11 cellular contexts compared by ENCODE assay signal in the genomic region with DNA sequence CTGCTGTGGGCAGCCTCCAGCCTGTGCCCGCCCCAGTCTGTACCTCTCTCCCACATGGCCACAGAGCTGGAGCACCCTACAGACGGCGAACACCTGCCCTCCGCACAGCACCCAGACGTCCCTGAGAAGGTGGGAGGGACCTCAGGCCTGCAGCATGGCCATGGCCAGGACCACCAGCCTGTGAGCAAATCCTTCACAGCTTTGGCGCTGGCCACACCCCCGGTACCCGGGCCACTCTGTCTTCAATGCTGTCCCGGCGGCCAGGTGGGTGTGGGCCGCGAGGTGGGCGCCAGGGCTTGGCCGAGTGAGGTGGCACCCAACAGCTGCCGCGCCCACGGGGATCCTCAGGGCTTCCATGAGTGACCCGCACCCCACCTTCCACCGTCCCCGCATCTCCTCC. TPM values are rescaled to one million over a fixed set of nuclear protein-coding genes. Genes with fewer than 3 reads are reported as not detected.
DNase-seq lines count a peak whose midpoint lies in the region; ATAC-seq and TF ChIP-seq lines count a peak whose summit lies in the region.
"Had no signal": no experiment of that assay in that cellular context is flagged by ENCODE, and none has a peak within 500 bp of the region (broad histone marks: within the 10 kb centered on the region; RNA-seq: fewer than 3 reads in every experiment).

No MANE protein-coding gene starts in this region.

- RAD21 ChIA-PET in HCT116 (lab: Charles Lee; ENCODE audit: low non-redundant PET in 1 of 2, low total read pairs in 2 of 2, uncharacterized antibody in 2 of 2, unreplicated experiment in 2 of 2) = no interaction called here

- H3K27ac ChIP-seq in HCT116 (ENCODE audit: low read depth, low read length) (peak overlapping the region; percentile 65; the same call in 1 of the 2 replicates), Peyer's patch (peak overlapping the region; percentile 5 to 96 (median 75)), spleen (peak overlapping the region in 6 of 8 donors; percentile 15 to 90 (median 77)), foreskin keratinocyte (no peak overlapping the region), ascending aorta (peak overlapping the region in 1 of 2 donors; percentile 33)

- H3K9ac ChIP-seq in HCT116 (ENCODE audit: low read length) = no peak overlapping the region

- no TSS peak for BruUV-seq in HCT116 (replicated peaks; lab: Mats Ljungman, UMichigan)

- H3K4me3 ChIP-seq in HCT116 (replicated peaks in 1 of 2; ENCODE audit: low read depth in 1 of 2, low read length in 2 of 2) = no peak overlapping the region
- peak overlapping the region in 2 of 4 donors; percentile 2 to 27 for H3K4me3 ChIP-seq in Peyer's patch
- no peak overlapping the region for H3K4me3 ChIP-seq in spleen
- no peak overlapping the region for H3K4me3 ChIP-seq in ascending aorta

- TF ChIP-seq RAD21 in HCT116 (IDR thresholded peaks at IDR 0.05; ENCODE audit: low read depth) = no peak

- CTCF ChIA-PET in HCT116 (lab: Charles Lee) = no interaction called here

- peak overlapping the region; percentile 74 for H3K4me2 ChIP-seq in HCT116 (ENCODE audit: low read length)

- peaks cover 48% of the 10 kb centered on the region for H3K79me2 ChIP-seq in HCT116 (ENCODE audit: insufficient read depth, low read length)

- H2AFZ ChIP-seq in HCT116 (ENCODE audit: low read depth, low read length, poor library complexity, severe bottlenecking) = no peak overlapping the region

- H3K9me3 ChIP-seq in HCT116 (ENCODE audit: control insufficient read depth in 1 of 2, insufficient read depth in 1 of 2, low read depth in 1 of 2, low read length in 2 of 2) = no peaks in the 10 kb centered on the region
- no peaks in the 10 kb centered on the region for H3K9me3 ChIP-seq in Peyer's patch
- H3K9me3 ChIP-seq in spleen = no peaks in the 10 kb centered on the region
- no peaks in the 10 kb centered on the region for H3K9me3 ChIP-seq in ascending aorta

- no peaks in the 10 kb centered on the region for H3K9me2 ChIP-seq in HCT116 (ENCODE audit: insufficient read depth)

- TF ChIP-seq POLR2A in HCT116 (IDR thresholded peaks at IDR 0.05; ENCODE audit: borderline replicate concordance, extremely low read depth, insufficient read depth, insufficient read length) (no peak), Peyer's patch (IDR thresholded peaks at IDR 0.05) (no peak), spleen (IDR thresholded peaks at IDR 0.05) (no peak)

- 80 to 91% (median 87%) methylated on average over 15 to 20 of the region's 20 CpGs for WGBS in spleen, 5 donors

- no peaks in the 10 kb centered on the region for H3K36me3 ChIP-seq in HCT116 (ENCODE audit: control insufficient read depth in 1 of 2, insufficient read depth in 2 of 2, low read length in 2 of 2)
- peaks cover 0 to 4% (median 0%) of the 10 kb centered on the region in 3 donors for H3K36me3 ChIP-seq in Peyer's patch
- H3K36me3 ChIP-seq in spleen = peaks cover 0 to 57% (median 17%) of the 10 kb centered on the region in 6 donors
- H3K36me3 ChIP-seq in ascending aorta = peaks cover 17 to 18% of the 10 kb centered on the region in 2 donors

- H4K20me1 ChIP-seq in HCT116 (ENCODE audit: insufficient read depth) = no peaks in the 10 kb centered on the region

- ATAC-seq in HCT116 (no peak), foreskin keratinocyte (no peak), GM18861 (IDR thresholded peaks at IDR 0.05; ENCODE audit: unreplicated experiment) (no peak)
- ATAC-seq: left lobe of liver; natural killer cell treated with Interleukin-12 subunit alpha and Interleukin-12 subunit beta and Interleukin-15 and Interleukin-18, amount 100 ng/mL, for 72 hours had no signal

- H3K27me3 ChIP-seq in HCT116 (ENCODE audit: insufficient read depth, low read length) (no peaks in the 10 kb centered on the region), Peyer's patch (no peaks in the 10 kb centered on the region), spleen (replicated peaks in 1 of 7) (peaks cover 0 to 8% (median 0%) of the 10 kb centered on the region in 7 donors), foreskin keratinocyte (no peaks in the 10 kb centered on the region), ascending aorta (no peaks in the 10 kb centered on the region)

- H3K4me1 ChIP-seq in HCT116 (ENCODE audit: control insufficient read depth in 1 of 2, insufficient read depth in 2 of 2, low read length in 2 of 2) (peaks cover 33 to 48% of the 10 kb centered on the region in 2 experiments), Peyer's patch (peaks cover 20 to 92% (median 34%) of the 10 kb centered on the region in 4 donors), spleen (peaks cover 60 to 100% (median 90%) of the 10 kb centered on the region in 6 donors), foreskin keratinocyte (no peaks in the 10 kb centered on the region), ascending aorta (peaks cover 0 to 25% of the 10 kb centered on the region in 2 donors)

- no peak for DNase-seq in HCT116 (ENCODE audit: low read depth, low spot score)
- DNase-seq in Peyer's patch = no peak
- DNase-seq in left kidney (ENCODE audit: low read depth, low spot score) = peak; percentile 24
- no peak for DNase-seq in spleen
- DNase-seq in foreskin keratinocyte = no peak
- no peak for DNase-seq in ascending aorta (ENCODE audit: low spot score in 2 of 2)
- DNase-seq: erythroblast; stimulated activated CD4-positive, alpha-beta T cell treated with anti-CD3 and anti-CD28 coated beads, Interleukin-4, amount 100 ng/mL, for 4 hours had no signal

- intact Hi-C loops in HCT116 (cut with micrococcal nuclease) = no loop called here
- intact Hi-C loops in spleen (cut with DNase I; ENCODE audit: low total_unique reads) = no loop called here
- intact Hi-C loops in ascending aorta (cut with DNase I) = loop anchor here (10.0 kb wide), 1 partner anchor 48 kb away; no protein-coding TSS in a partner anchor

- POLR2A ChIA-PET in HCT116 (lab: Charles Lee) = no interaction called here

- TF ChIP-seq CTCF in HCT116 (IDR thresholded peaks at IDR 0.05 in 2 of 3, conservative IDR thresholded peaks at IDR 0.05 in 1 of 3; ENCODE audit: borderline replicate concordance in 1 of 3, insufficient read depth in 1 of 3, low read depth in 2 of 3, low read length in 2 of 3) (no peak), Peyer's patch (IDR thresholded peaks at IDR 0.05) (no peak), spleen (IDR thresholded peaks at IDR 0.05 in 8 of 11, conservative IDR thresholded peaks at IDR 0.05 in 3 of 11) (no peak), foreskin keratinocyte (conservative IDR thresholded peaks at IDR 0.05) (no peak), ascending aorta (IDR thresholded peaks at IDR 0.05) (no peak)

TF ChIP-seq in HCT116, 20 proteins besides CTCF, POLR2A, EP300 and RAD21:
- TF ChIP-seq, protein P1, sequence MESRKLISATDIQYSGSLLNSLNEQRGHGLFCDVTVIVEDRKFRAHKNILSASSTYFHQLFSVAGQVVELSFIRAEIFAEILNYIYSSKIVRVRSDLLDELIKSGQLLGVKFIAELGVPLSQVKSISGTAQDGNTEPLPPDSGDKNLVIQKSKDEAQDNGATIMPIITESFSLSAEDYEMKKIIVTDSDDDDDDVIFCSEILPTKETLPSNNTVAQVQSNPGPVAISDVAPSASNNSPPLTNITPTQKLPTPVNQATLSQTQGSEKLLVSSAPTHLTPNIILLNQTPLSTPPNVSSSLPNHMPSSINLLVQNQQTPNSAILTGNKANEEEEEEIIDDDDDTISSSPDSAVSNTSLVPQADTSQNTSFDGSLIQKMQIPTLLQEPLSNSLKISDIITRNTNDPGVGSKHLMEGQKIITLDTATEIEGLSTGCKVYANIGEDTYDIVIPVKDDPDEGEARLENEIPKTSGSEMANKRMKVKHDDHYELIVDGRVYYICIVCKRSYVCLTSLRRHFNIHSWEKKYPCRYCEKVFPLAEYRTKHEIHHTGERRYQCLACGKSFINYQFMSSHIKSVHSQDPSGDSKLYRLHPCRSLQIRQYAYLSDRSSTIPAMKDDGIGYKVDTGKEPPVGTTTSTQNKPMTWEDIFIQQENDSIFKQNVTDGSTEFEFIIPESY (IDR thresholded peaks at IDR 0.05; ENCODE audit: extremely low read depth, insufficient replicate concordance, low read length) = no peak
- no peak for TF ChIP-seq POLR2AphosphoS5 (IDR thresholded peaks at IDR 0.05; ENCODE audit: low read depth, low read length)
- TF ChIP-seq, protein P2, sequence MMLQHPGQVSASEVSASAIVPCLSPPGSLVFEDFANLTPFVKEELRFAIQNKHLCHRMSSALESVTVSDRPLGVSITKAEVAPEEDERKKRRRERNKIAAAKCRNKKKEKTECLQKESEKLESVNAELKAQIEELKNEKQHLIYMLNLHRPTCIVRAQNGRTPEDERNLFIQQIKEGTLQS (IDR thresholded peaks at IDR 0.05) = no peak
TF ChIP-seq in HCT116: peak in this region for 0.

RNA-seq across cellular contexts. Expression of a gene that starts 18.7 kb away (rescaled TPM):
- total RNA-seq in HCT116 (2021; ENCODE audit: unreplicated experiment) = 36.2 TPM
- polyA plus RNA-seq in HCT116 (2012) = 14.8 and 21.3 TPM in 2 replicates
- 10 to 100 TPM; 38.2 to 95.7 (median 53.8) TPM for total RNA-seq in Peyer's patch
- total RNA-seq in spleen = 100 to 1,000 TPM in 4 of 7 donors, 10 to 100 TPM in 3; 88.6 to 140 (median 117) TPM
- polyA plus RNA-seq in spleen = 10 to 100 TPM in 1 of 3 donors, 1 to 10 TPM in 2; 4.9 to 27.2 (median 8.3) TPM
- 41.9 and 49.8 TPM in 2 replicates for total RNA-seq in foreskin keratinocyte
- 8.3 and 11.7 TPM in 2 replicates for polyA plus RNA-seq in foreskin keratinocyte
- total RNA-seq in ascending aorta = 120 TPM

RNA-seq across cellular contexts. Expression of a gene that starts 44.3 kb away (rescaled TPM):
- total RNA-seq in HCT116 (2021; ENCODE audit: unreplicated experiment) = 49.8 TPM
- 35.5 and 36.4 TPM in 2 replicates for polyA plus RNA-seq in HCT116 (2012)
- 10 to 100 TPM; 63.5 to 80.8 (median 74.6) TPM for total RNA-seq in Peyer's patch
- total RNA-seq in spleen = 10 to 100 TPM; 74.6 to 92.1 (median 87.8) TPM
- polyA plus RNA-seq in spleen = 10 to 100 TPM; 35.0 to 58.9 (median 52.6) TPM
- 61.8 and 68.9 TPM in 2 replicates for total RNA-seq in foreskin keratinocyte
- 45.8 and 47.7 TPM in 2 replicates for polyA plus RNA-seq in foreskin keratinocyte
- total RNA-seq in ascending aorta = 66.1 TPM
